11 cellular contexts compared by ENCODE assay signal in the genomic region with DNA sequence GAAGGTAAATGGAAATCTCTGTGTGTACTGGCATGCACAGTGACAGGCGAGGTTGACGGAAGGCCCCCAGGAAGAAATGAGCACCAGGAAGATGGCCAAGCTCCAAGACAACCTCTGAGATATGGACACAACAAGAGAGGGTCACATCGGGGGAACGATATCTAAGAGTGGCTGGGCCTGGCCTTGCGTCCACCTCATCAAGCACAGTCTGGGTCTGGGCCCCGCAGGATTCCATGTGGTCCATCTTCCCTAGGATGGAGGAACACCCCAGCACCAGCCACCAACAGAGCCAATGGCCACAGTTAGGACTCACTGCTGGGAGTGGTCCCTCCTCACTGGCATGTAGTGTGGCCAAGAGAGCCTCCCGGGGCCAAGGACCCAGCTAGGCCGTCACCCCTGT.
"Had no signal": no experiment of that assay in that cellular context is flagged by ENCODE, and none has a peak within 500 bp of the region (broad histone marks: within the 10 kb centered on the region; RNA-seq: fewer than 3 reads in every experiment).

No MANE protein-coding gene starts in this region.

- H3K4me2 ChIP-seq: SK-N-SH had no signal

- H3K27ac ChIP-seq: RWPE1 had no signal

- H3K9ac ChIP-seq: SK-N-SH had no signal

- H3K9me3 ChIP-seq: SK-N-SH had no signal

- ATAC-seq: Panc1, PC-3 had no signal

- H3K9me2 ChIP-seq: SK-N-SH had no signal

- DNase-seq: KG1, NCI-H1436, NCI-H2081 treated with DMSO at 0.1 percent for 48 hours, NCI-H345, NCI-H526 treated with DMSO at 0.1 percent for 48 hours, NCI-H748 treated with DMSO at 0.1 percent for 48 hours, SHP77 had no signal
